Comparison of ENCODE assay signal across 28 cellular contexts in the genomic region with DNA sequence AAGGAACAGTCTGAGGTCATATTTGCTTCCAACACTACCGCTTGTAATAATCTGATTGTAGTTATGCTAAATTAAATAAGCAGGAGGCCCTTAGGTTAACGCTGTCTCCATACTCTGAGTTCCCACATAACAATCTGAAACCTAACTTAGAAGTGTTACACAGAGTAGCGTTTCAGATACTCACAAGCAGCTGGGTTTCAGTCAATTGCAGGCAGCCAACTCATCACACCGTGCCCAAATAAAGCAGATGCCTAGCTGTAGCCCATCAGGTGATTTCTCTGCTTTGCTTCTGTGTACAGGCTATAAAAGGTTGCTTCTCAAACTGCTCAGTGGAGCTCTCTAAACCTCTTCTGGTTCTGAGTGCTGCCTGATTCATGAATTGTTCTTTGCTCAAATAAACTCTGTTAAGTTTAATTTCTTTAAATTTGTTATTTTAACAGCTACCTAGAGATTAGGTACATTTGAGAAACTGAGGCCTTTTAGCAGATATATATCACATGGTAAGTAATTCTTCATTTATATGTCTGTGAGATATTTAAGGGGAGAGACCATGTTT.
"Had no signal": no experiment of that assay in that cellular context is flagged by ENCODE, and none has a peak within 500 bp of the region (broad histone marks: within the 10 kb centered on the region; RNA-seq: fewer than 3 reads in every experiment).

No MANE protein-coding gene starts in this region.

- H3K27me3 ChIP-seq: adrenal gland, body of pancreas, brain microvascular endothelial cell, breast epithelium had no signal

- H3K4me1 ChIP-seq: breast epithelium had no signal

- H3K36me3 ChIP-seq: adrenal gland, brain microvascular endothelial cell, breast epithelium had no signal

- DNase-seq: activated B cell treated with CpG ODN at 0.5 μM for 24 hours; activated CD4-positive, alpha-beta memory T cell treated with anti-CD3 and anti-CD28 coated beads for 36 hours; activated CD4-positive, alpha-beta T cell treated with anti-CD3 and anti-CD28 coated beads for 4 hours; activated CD4-positive, alpha-beta T cell treated with anti-CD3 and anti-CD28 coated beads, Interleukin-2, amount 10 ng/mL, durations not matched to agents 24 days and 14 days; activated CD4-positive, alpha-beta T cell treated with anti-CD3 and anti-CD28 coated beads, Interleukin-2, amount 50 U/mL, for 1 hour; activated CD4-positive, alpha-beta T cell treated with anti-CD3 and anti-CD28 coated beads, Interleukin-2, amount 50 U/mL, for 4 hours; activated CD4-positive, CD25-positive, alpha-beta regulatory T cell treated with anti-CD3 and anti-CD28 coated beads, Interleukin-2, amount 50 U/mL, for 72 hours; activated CD8-positive, alpha-beta memory T cell treated with anti-CD3 and anti-CD28 coated beads, Interleukin-2, amount 50 U/mL, for 4 hours; activated CD8-positive, alpha-beta T cell treated with anti-CD3 and anti-CD28 coated beads for 36 hours; activated effector memory CD4-positive, alpha-beta T cell treated with anti-CD3 and anti-CD28 coated beads, Interleukin-2, amount 50 U/mL, for 16 hours; activated gamma-delta T cell treated with Interleukin-2 at 50 U/mL for 16 hours; activated naive CD4-positive, alpha-beta T cell; activated naive CD4-positive, alpha-beta T cell treated with anti-CD3 and anti-CD28 coated beads for 36 hours; activated naive CD4-positive, alpha-beta T cell treated with anti-CD3 and anti-CD28 coated beads, Interleukin-2, amount 50 U/mL, for 16 hours; activated naive CD8-positive, alpha-beta T cell treated with anti-CD3 and anti-CD28 coated beads for 36 hours; activated T-cell treated with anti-CD3 and anti-CD28 coated beads for 4 hours; activated T-cell treated with anti-CD3 and anti-CD28 coated beads, Interleukin-2, amount 50 U/mL, for 1 hour; activated T-cell treated with anti-CD3 and anti-CD28 coated beads, Interleukin-2, amount 50 U/mL, for 4 hours; activated T-cell treated with anti-CD3 and anti-CD28 coated beads, Interleukin-2, amount 50 U/mL, for 72 hours; adrenal gland; amniotic stem cell; aorta; body of pancreas; brain microvascular endothelial cell; central memory CD4-positive, alpha-beta T cell; T-helper 2 cell; T-helper 9 cell had no signal

- H3K4me3 ChIP-seq: adrenal gland, body of pancreas, breast epithelium had no signal

- H3K27ac ChIP-seq: adrenal gland, body of pancreas, brain microvascular endothelial cell, breast epithelium had no signal

- H3K9me3 ChIP-seq: body of pancreas, breast epithelium had no signal
